In genomic region chr18:48834421-48835011, GRCh38 we compare ENCODE assay signal across 8 cellular contexts.
DNase-seq lines count a peak whose midpoint lies in the region; ATAC-seq, FAIRE-seq and TF ChIP-seq lines count a peak whose summit lies in the region.

No MANE protein-coding gene starts in this region.

- H3K9ac ChIP-seq in kidney (ENCODE audit: low read length in 2 of 2) = no peak overlapping the region

- H3K4me1 ChIP-seq in kidney (ENCODE audit: control insufficient read depth in 1 of 2, insufficient read depth in 1 of 2, low read depth in 1 of 2, low read length in 2 of 2) = peaks cover 5 to 30% of the 10 kb centered on the region in 2 donors

- intact Hi-C loops in kidney (cut with DNase I) = loop anchor here (10.0 kb wide), 1 partner anchor 60 kb away; no protein-coding TSS in a partner anchor

- H3K27ac ChIP-seq in kidney (ENCODE audit: low read depth in 2 of 2, low read length in 2 of 2) = no peak overlapping the region

- H3K4me3 ChIP-seq in kidney (ENCODE audit: low read length in 2 of 2) = no peak overlapping the region

- no peak for FAIRE-seq in kidney (lab: Jason Lieb, UNC)

- DNase-seq in Ammon's horn (ENCODE audit: low spot score) = peak; percentile 72
- DNase-seq in T-helper 9 cell = peak; percentile 67
- peak; percentile 91 for DNase-seq in astrocyte of the hippocampus (ENCODE audit: low read depth, low spot score)
- DNase-seq in kidney = peak; percentile 94
- DNase-seq in stimulated activated CD4-positive, alpha-beta T cell treated with anti-CD3 and anti-CD28 coated beads, Interleukin-4, amount 100 ng/mL, for 24 hours = peak; percentile 74
- DNase-seq in cortex of kidney (lab: John Stamatoyannopoulos, UW) = no peak

- H3K9me3 ChIP-seq in kidney (ENCODE audit: control insufficient read depth in 1 of 2, low read length in 2 of 2) = no peaks in the 10 kb centered on the region

- no peak for TF ChIP-seq CTCF in kidney (IDR thresholded peaks at IDR 0.05; ENCODE audit: borderline replicate concordance, extremely low read depth, insufficient read depth)

- no peaks in the 10 kb centered on the region for H3K36me3 ChIP-seq in kidney (ENCODE audit: control insufficient read depth in 1 of 2, insufficient read depth in 2 of 2, low read length in 2 of 2)

- ATAC-seq in GM19438 (IDR thresholded peaks at IDR 0.05; ENCODE audit: low read depth, unreplicated experiment) = peak; percentile 50
- peak; percentile 50 for ATAC-seq in HG03565 (IDR thresholded peaks at IDR 0.05; ENCODE audit: unreplicated experiment)
